12 cellular contexts compared by ENCODE assay signal in the genomic region with DNA sequence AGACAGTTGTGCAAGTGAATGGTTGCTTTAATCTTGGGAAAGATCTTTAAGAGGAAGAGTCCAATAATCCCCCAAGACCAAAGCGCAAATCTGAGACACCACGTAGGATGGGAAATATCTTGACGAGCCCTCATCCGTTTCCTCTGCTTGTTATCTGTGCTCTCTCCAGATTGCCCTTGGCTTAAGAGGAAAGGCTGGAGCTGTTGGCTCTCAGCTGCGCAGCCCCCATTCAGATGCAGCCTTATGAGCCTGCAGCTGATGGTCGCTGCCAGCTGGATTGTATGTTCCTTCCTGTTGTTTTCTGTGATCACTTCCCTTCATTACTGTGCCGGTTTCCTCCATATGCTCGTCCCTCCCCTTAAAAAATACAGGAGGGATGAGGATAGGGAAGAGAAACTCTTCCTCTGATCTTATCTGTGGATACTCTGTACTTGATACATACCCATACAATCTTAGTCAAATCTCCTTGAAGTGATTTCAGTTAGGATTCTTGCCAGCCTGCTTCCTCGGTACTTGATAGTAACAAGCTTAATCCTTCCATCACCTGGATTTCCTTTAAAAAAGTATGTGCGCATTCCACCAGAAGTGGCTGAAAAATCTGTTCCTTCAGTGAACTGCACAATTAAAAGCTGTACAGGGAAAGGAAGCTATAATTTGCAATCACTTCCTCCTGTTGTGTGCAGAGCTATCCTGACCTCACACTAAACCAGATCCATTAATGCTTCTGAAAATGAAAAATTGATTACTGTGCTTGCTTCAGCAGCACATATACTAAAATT. TPM values are rescaled to one million over a fixed set of nuclear protein-coding genes. Genes with fewer than 3 reads are reported as not detected.
DNase-seq lines count a peak whose midpoint lies in the region; ATAC-seq, FAIRE-seq and TF ChIP-seq lines count a peak whose summit lies in the region.
"Had no signal": no experiment of that assay in that cellular context is flagged by ENCODE, and none has a peak within 500 bp of the region (broad histone marks: within the 10 kb centered on the region; RNA-seq: fewer than 3 reads in every experiment).

No MANE protein-coding gene starts in this region.

- TF ChIP-seq RAD21 in liver (IDR thresholded peaks at IDR 0.05) (no peak), HepG2 (CRISPR knock-in tag; IDR thresholded peaks at IDR 0.05) (no peak)

- H3K27me3 ChIP-seq in liver (ENCODE audit: control insufficient read depth in 4 of 4, insufficient read depth in 4 of 4, low read length in 3 of 4) (no peaks in the 10 kb centered on the region), HepG2 (ENCODE audit: control insufficient read depth in 1 of 2, insufficient read depth in 2 of 2, low read length in 2 of 2) (no peaks in the 10 kb centered on the region), right lobe of liver (no peaks in the 10 kb centered on the region)
- H3K27me3 ChIP-seq: ascending aorta had no signal

- POLR2A ChIA-PET in HepG2 (lab: Yijun Ruan, JAX): no interaction called here

- in situ Hi-C loops in HepG2 (cut with HindIII; ENCODE audit: extremely low pct_ligation_motif_present, low pct_unique_long_range_greater_than_20kb): no loop called here

- DNase-seq in HepG2 (ENCODE audit: low spot score) (no peak), dermis blood vessel endothelial cell (peak; percentile 84), right lobe of liver (no peak), GM12892 (ENCODE audit: insufficient read length) (no peak)
- DNase-seq in stimulated activated CD4-positive, alpha-beta T cell treated with anti-CD3 and anti-CD28 coated beads, Interleukin-4, amount 100 ng/mL, for 1 hour: no peak
- DNase-seq: naive B cell, NCI-H2171 treated with DMSO at 0.1 percent for 48 hours had no signal

- H3K4me1 ChIP-seq in liver (ENCODE audit: control insufficient read depth in 4 of 4, insufficient read depth in 4 of 4, low read length in 3 of 4) (no peaks in the 10 kb centered on the region), HepG2 (ENCODE audit: insufficient read depth, low read length) (no peaks in the 10 kb centered on the region), right lobe of liver (no peaks in the 10 kb centered on the region)
- H3K4me1 ChIP-seq: ascending aorta had no signal

- no peak for TF ChIP-seq CTCF in liver (IDR thresholded peaks at IDR 0.05; ENCODE audit: low read depth, low read length, missing input control)
- no peak for TF ChIP-seq CTCF in HepG2 (CRISPR knock-in tag; IDR thresholded peaks at IDR 0.05)
- no peak for TF ChIP-seq CTCF in right lobe of liver (IDR thresholded peaks at IDR 0.05)

- 65% methylated on average over 10 of the region's 10 CpGs for WGBS in liver
- WGBS in HepG2 (ENCODE audit: low lambda C conversion rate): 94% methylated on average over 8 of the region's 10 CpGs
- 53% methylated on average over 10 of the region's 10 CpGs for WGBS in right lobe of liver (ENCODE audit: insufficient coverage, low coverage, low lambda C conversion rate, missing lambda C conversion rate)

- CTCF ChIA-PET in HepG2 (lab: Yijun Ruan, JAX; ENCODE audit: low intra/inter-chr PET ratio, low total read pairs): no interaction called here

- H3K9ac ChIP-seq in liver (ENCODE audit: low read depth in 1 of 2, low read length in 2 of 2) (no peak overlapping the region), HepG2 (ENCODE audit: insufficient read depth, low read depth, low read length) (no peak overlapping the region)

- H3K4me2 ChIP-seq in HepG2 (ENCODE audit: low read depth, low read length): no peak overlapping the region

- intact Hi-C loops in HepG2 (cut with micrococcal nuclease; ENCODE audit: unreplicated experiment) (no loop called here), right lobe of liver (cut with DNase I) (no loop called here)

- TF ChIP-seq POLR2A in HepG2 (IDR thresholded peaks at IDR 0.05; ENCODE audit: insufficient read depth in 1 of 2, low read depth in 2 of 2, low read length in 2 of 2) (no peak), right lobe of liver (IDR thresholded peaks at IDR 0.05) (no peak), GM12892 (IDR thresholded peaks at IDR 0.05; ENCODE audit: low read depth, low read length) (no peak)

- BruUV-seq in HepG2 (replicated peaks; lab: Mats Ljungman, UMichigan): no TSS peak

- H2AFZ ChIP-seq in HepG2 (ENCODE audit: low read length): no peak overlapping the region

- peaks cover 0 to 2% (median 2%) of the 10 kb centered on the region in 4 donors for H3K36me3 ChIP-seq in liver (ENCODE audit: control insufficient read depth in 4 of 4, insufficient read depth in 3 of 4, low read depth in 1 of 4, low read length in 3 of 4)
- 0 out of 5 replicates have a peak, but pooled peaks cover 0 to 3% of the 10 kb centered on the region in 2 experiments for H3K36me3 ChIP-seq in HepG2 (replicated peaks in 1 of 2; ENCODE audit: control insufficient read depth in 1 of 2, insufficient read depth in 2 of 2, low read length in 2 of 2)
- H3K36me3 ChIP-seq in right lobe of liver: no peaks in the 10 kb centered on the region

- no peak for FAIRE-seq in HepG2 (lab: Jason Lieb, UNC)
- FAIRE-seq in GM12892 (lab: Jason Lieb, UNC): no peak

- H4K20me1 ChIP-seq in HepG2 (ENCODE audit: insufficient read depth, low read length): no peaks in the 10 kb centered on the region

- no peaks in the 10 kb centered on the region for H3K79me2 ChIP-seq in HepG2 (ENCODE audit: insufficient read depth, low read length)

- TF ChIP-seq EP300 in HepG2 (IDR thresholded peaks at IDR 0.05; ENCODE audit: low read depth in 2 of 2, low read length in 2 of 2) (no peak), HepG2 (CRISPR knock-in tag; IDR thresholded peaks at IDR 0.05; ENCODE audit: borderline replicate concordance) (no peak)

- H3K9me3 ChIP-seq in liver (ENCODE audit: control insufficient read depth in 4 of 4, low read length in 3 of 4): no peaks in the 10 kb centered on the region
- no peaks in the 10 kb centered on the region for H3K9me3 ChIP-seq in HepG2 (ENCODE audit: low read length)
- H3K9me3 ChIP-seq in right lobe of liver: no peaks in the 10 kb centered on the region
- H3K9me3 ChIP-seq: ascending aorta had no signal

- H3K4me3 ChIP-seq in liver (ENCODE audit: low read depth in 1 of 3, low read length in 3 of 3): no peak overlapping the region
- no peak overlapping the region for H3K4me3 ChIP-seq in HepG2 (replicated peaks in 1 of 3; ENCODE audit: insufficient read depth in 1 of 3, low read depth in 2 of 3, low read length in 3 of 3)
- no peak overlapping the region for H3K4me3 ChIP-seq in right lobe of liver
- H3K4me3 ChIP-seq: ascending aorta had no signal

- ATAC-seq in HepG2 (no peak), right lobe of liver (peak; percentile 66 to 87 (median 68)), HG03045 (IDR thresholded peaks at IDR 0.05; ENCODE audit: unreplicated experiment) (no peak), HG02852 (IDR thresholded peaks at IDR 0.05; ENCODE audit: unreplicated experiment) (no peak)

- H3K27ac ChIP-seq in liver (ENCODE audit: low read depth in 1 of 2, low read length in 2 of 2): no peak overlapping the region
- H3K27ac ChIP-seq in HepG2 (ENCODE audit: extremely low read length, insufficient read depth, low read length): no peak overlapping the region
- H3K27ac ChIP-seq in right lobe of liver: no peak overlapping the region
- H3K27ac ChIP-seq: ascending aorta, HL-60 had no signal

TF ChIP-seq in liver, 16 proteins besides CTCF, POLR2A, EP300 and RAD21:
- TF ChIP-seq GABPA (IDR thresholded peaks at IDR 0.05 in 1 of 2, conservative IDR thresholded peaks at IDR 0.05 in 1 of 2) (peak; percentile 46 to 59), FOXA2 (IDR thresholded peaks at IDR 0.05) (no peak), EGR1 (IDR thresholded peaks at IDR 0.05; ENCODE audit: low read depth in 2 of 2) (no peak), NR2F2 (IDR thresholded peaks at IDR 0.05) (no peak)

RNA-seq across cellular contexts. Expression of gene PWWP2A, which starts 47.5 kb away (rescaled TPM):
- total RNA-seq in liver: 10 to 100 TPM; 11.7 to 14.6 TPM
- polyA plus RNA-seq in liver: 1 to 10 TPM; 4.8 TPM
- 16.9 and 23.9 TPM in 2 replicates for total RNA-seq in HepG2 (2016; rRNA removed; fragmentation: Illumina TruSeq; extraction: Trizol)
- 6.1 and 9.3 TPM in 2 replicates for total RNA-seq in HepG2 (2016; cell fraction: cytosol; rRNA removed; fragmentation: Illumina TruSeq; extraction: Trizol; ENCODE audit: low read depth)
- 17.5 and 18.4 TPM in 2 replicates for total RNA-seq in HepG2 (2016; cell fraction: insoluble cytoplasmic fraction; rRNA removed; fragmentation: Illumina TruSeq; extraction: Trizol)
- total RNA-seq in HepG2 (2016; cell fraction: membrane; rRNA removed; fragmentation: Illumina TruSeq; extraction: Trizol): 8.8 and 11.2 TPM in 2 replicates
- total RNA-seq in HepG2 (2016; cell fraction: nucleus; rRNA removed; fragmentation: Illumina TruSeq; extraction: Trizol): 15.6 and 18.9 TPM in 2 replicates
- polyA plus RNA-seq in HepG2 (2011; rRNA removed): 5.0 and 7.3 TPM in 2 replicates
- 3.7 and 4.1 TPM in 2 replicates for polyA plus RNA-seq in HepG2 (2011; cell fraction: cytosol; rRNA removed)
- polyA plus RNA-seq in HepG2 (2011; cell fraction: nucleus; rRNA removed): 4.2 and 5.2 TPM in 2 replicates
- 7.9 and 8.8 TPM in 2 replicates for polyA plus RNA-seq in HepG2 (2012)
- polyA plus RNA-seq in HepG2 (2016; cell fraction: cytosol; fragmentation: Illumina TruSeq; extraction: Trizol; ENCODE audit: low read depth): 0.55 and 0.70 TPM in 2 replicates
- polyA plus RNA-seq in HepG2 (2016; cell fraction: insoluble cytoplasmic fraction; fragmentation: Illumina TruSeq; extraction: Trizol; ENCODE audit: low read depth): 16.1 and 17.0 TPM in 2 replicates
- 2.7 and 2.9 TPM in 2 replicates for polyA plus RNA-seq in HepG2 (2016; cell fraction: membrane; fragmentation: Illumina TruSeq; extraction: Trizol; ENCODE audit: low read depth)
- 21.8 and 26.9 TPM in 2 replicates for polyA plus RNA-seq in HepG2 (2016; cell fraction: nucleus; fragmentation: Illumina TruSeq; extraction: Trizol; ENCODE audit: insufficient read depth, low read depth)
- 8.6 and 19.9 TPM in 2 replicates for polyA minus RNA-seq in HepG2 (2011; rRNA and poly(A)+ RNA removed; ENCODE audit: low replicate concordance)
- polyA minus RNA-seq in HepG2 (2011; cell fraction: cytosol; rRNA and poly(A)+ RNA removed): 4.2 and 6.6 TPM in 2 replicates
- polyA minus RNA-seq in HepG2 (2011; cell fraction: nucleus; rRNA and poly(A)+ RNA removed): 8.5 and 11.8 TPM in 2 replicates
- 16.7 and 17.7 TPM in 2 replicates for total RNA-seq in dermis blood vessel endothelial cell
- total RNA-seq in right lobe of liver: 10 to 100 TPM in 3 of 6 experiments, 1 to 10 TPM in 3; 7.4 to 11.8 (median 9.6) TPM
- 13.1 TPM for polyA plus RNA-seq in GM12892 (2012; ENCODE audit: missing spikeins)

Comparison
In these comparisons a context has a peak if more than half of its experiments do, and no peak if none do; other contexts are left out.
1. ATAC-seq: peak in right lobe of liver (4 of 4); none in HepG2 (single experiment), HG03045 (single experiment) and HG02852 (single experiment).